In the genomic region with DNA sequence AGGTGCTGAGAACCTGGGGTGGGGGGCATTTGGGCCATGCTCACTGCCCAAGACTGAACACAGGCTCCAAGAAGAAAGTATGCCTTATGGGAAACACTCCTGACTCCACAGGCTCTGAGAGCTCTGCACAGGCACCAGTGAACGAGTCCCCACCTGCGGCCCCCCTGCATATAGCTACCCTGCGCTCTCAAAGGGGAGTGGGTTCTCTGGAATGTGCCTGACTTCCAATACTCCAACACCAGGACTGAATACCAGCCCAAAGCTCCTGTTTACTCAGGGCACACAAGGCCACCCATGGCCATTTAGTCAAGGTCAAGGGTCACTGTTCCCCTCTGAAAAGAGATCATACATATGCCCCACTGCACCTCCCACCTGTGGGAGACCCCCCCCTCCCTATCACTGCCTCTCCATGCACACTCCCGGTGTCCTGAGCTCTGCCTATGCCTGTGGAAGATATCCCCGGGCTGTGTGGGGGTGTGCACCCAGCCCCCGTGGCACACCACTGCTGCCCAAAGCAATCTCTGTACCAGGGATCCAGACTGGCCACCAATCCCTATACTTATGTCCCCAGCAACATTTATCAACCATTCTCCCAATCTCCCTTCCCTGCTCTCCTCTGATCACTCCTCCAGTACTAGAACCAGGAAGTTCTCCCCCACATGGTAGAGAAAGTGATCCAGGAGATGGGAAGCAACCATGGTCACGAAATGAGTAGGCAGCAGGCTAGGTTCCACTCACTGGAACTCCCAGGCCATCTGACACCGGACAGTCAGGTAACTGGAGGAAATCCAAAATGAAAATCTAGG, we compare ENCODE assay signal across 1 cellular context.
TF ChIP-seq lines count a peak whose summit lies in the region.

No MANE protein-coding gene starts in this region.

TF ChIP-seq in HepG2, 621 proteins besides CTCF, POLR2A, EP300 and RAD21 (continued from another document and continues in another):
- no peak for TF ChIP-seq ZNF138 (CRISPR knock-in tag; IDR thresholded peaks at IDR 0.05; ENCODE audit: low read depth)
- no peak for TF ChIP-seq PLRG1 (conservative IDR thresholded peaks at IDR 0.05)
- no peak for TF ChIP-seq SOX13 (IDR thresholded peaks at IDR 0.05)
- TF ChIP-seq SOX13 (CRISPR knock-in tag; conservative IDR thresholded peaks at IDR 0.05 in 1 of 2, IDR thresholded peaks at IDR 0.05 in 1 of 2), result peak in 1 of 2 experiments; percentile 88; a peak in 2 of 4 replicates
- TF ChIP-seq ZNF816 (CRISPR knock-in tag; IDR thresholded peaks at IDR 0.05; ENCODE audit: borderline replicate concordance), result peak; percentile 51; the same call in 1 of the 2 replicates
- peak in 1 of 2 experiments; percentile 69; a peak in 1 of 4 replicates for TF ChIP-seq KLF16 (CRISPR knock-in tag; IDR thresholded peaks at IDR 0.05)
- no peak for TF ChIP-seq ZNF24 (IDR thresholded peaks at IDR 0.05)
- TF ChIP-seq NFE2L1 (CRISPR knock-in tag; IDR thresholded peaks at IDR 0.05; ENCODE audit: borderline replicate concordance), result no peak
- no peak for TF ChIP-seq FOSL1 (CRISPR knock-in tag; IDR thresholded peaks at IDR 0.05; ENCODE audit: borderline replicate concordance)
- TF ChIP-seq EEA1 (CRISPR knock-in tag; IDR thresholded peaks at IDR 0.05; ENCODE audit: borderline replicate concordance), result 0 out of 2 replicates have a peak, but pooled peaks have one; percentile 31
- TF ChIP-seq FOXJ3 (CRISPR knock-in tag; IDR thresholded peaks at IDR 0.05; ENCODE audit: borderline replicate concordance), result peak; percentile 63; the same call in 1 of the 2 replicates
- TF ChIP-seq SMAD3 (CRISPR knock-in tag; IDR thresholded peaks at IDR 0.05), result 0 out of 2 replicates have a peak, but pooled peaks have one; percentile 47
- no peak for TF ChIP-seq ZNF383 (CRISPR knock-in tag; IDR thresholded peaks at IDR 0.05; ENCODE audit: borderline replicate concordance)
- TF ChIP-seq ZNF407 (CRISPR knock-in tag; IDR thresholded peaks at IDR 0.05; ENCODE audit: not compliant biosample characterization), result no peak
- TF ChIP-seq ZBTB14 (CRISPR knock-in tag; IDR thresholded peaks at IDR 0.05), result no peak
- TF ChIP-seq KDM6A (CRISPR knock-in tag; IDR thresholded peaks at IDR 0.05; ENCODE audit: low read depth), result peak; percentile 92
- peak; percentile 89 to 96 for TF ChIP-seq NR2F1 (CRISPR knock-in tag; IDR thresholded peaks at IDR 0.05)
- no peak for TF ChIP-seq ZNF280D (CRISPR knock-in tag; IDR thresholded peaks at IDR 0.05)
- TF ChIP-seq HNF4A (CRISPR knock-in tag; IDR thresholded peaks at IDR 0.05), result peak; percentile 94
- no peak for TF ChIP-seq HNRNPH1 (optimal IDR thresholded peaks at IDR 0.05; ENCODE audit: low read depth, low read length)
- no peak for TF ChIP-seq ZNF703 (CRISPR knock-in tag; IDR thresholded peaks at IDR 0.05; ENCODE audit: borderline replicate concordance)
- no peak for TF ChIP-seq HIVEP1 (CRISPR knock-in tag; IDR thresholded peaks at IDR 0.05)
- no peak for TF ChIP-seq ZBTB49 (CRISPR knock-in tag; IDR thresholded peaks at IDR 0.05; ENCODE audit: borderline replicate concordance)
- TF ChIP-seq JUNB (CRISPR knock-in tag; IDR thresholded peaks at IDR 0.05; ENCODE audit: borderline replicate concordance), result no peak
- TF ChIP-seq KDM3A (CRISPR knock-in tag; IDR thresholded peaks at IDR 0.05; ENCODE audit: low read depth), result peak; percentile 28; the same call in 1 of the 2 replicates
- no peak for TF ChIP-seq ZFP90 (CRISPR knock-in tag; IDR thresholded peaks at IDR 0.05; ENCODE audit: borderline replicate concordance)
- TF ChIP-seq ZNF788 (CRISPR knock-in tag; IDR thresholded peaks at IDR 0.05; ENCODE audit: borderline replicate concordance), result no peak; the same call in 1 of the 2 replicates
- TF ChIP-seq TBX3 (IDR thresholded peaks at IDR 0.05; ENCODE audit: borderline replicate concordance), result peak; percentile 22; the same call in 1 of the 2 replicates
- TF ChIP-seq PATZ1 (CRISPR knock-in tag; IDR thresholded peaks at IDR 0.05), result peak; percentile 100
- TF ChIP-seq, protein P1, sequence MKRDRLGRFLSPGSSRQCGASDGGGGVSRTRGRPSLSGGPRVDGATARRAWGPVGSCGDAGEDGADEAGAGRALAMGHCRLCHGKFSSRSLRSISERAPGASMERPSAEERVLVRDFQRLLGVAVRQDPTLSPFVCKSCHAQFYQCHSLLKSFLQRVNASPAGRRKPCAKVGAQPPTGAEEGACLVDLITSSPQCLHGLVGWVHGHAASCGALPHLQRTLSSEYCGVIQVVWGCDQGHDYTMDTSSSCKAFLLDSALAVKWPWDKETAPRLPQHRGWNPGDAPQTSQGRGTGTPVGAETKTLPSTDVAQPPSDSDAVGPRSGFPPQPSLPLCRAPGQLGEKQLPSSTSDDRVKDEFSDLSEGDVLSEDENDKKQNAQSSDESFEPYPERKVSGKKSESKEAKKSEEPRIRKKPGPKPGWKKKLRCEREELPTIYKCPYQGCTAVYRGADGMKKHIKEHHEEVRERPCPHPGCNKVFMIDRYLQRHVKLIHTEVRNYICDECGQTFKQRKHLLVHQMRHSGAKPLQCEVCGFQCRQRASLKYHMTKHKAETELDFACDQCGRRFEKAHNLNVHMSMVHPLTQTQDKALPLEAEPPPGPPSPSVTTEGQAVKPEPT (CRISPR knock-in tag; IDR thresholded peaks at IDR 0.05; ENCODE audit: low read depth), result 0 out of 2 replicates have a peak, but pooled peaks have one; percentile 0
- no peak for TF ChIP-seq IRX3 (CRISPR knock-in tag; IDR thresholded peaks at IDR 0.05; ENCODE audit: borderline replicate concordance, low read depth)
- TF ChIP-seq, protein P2, sequence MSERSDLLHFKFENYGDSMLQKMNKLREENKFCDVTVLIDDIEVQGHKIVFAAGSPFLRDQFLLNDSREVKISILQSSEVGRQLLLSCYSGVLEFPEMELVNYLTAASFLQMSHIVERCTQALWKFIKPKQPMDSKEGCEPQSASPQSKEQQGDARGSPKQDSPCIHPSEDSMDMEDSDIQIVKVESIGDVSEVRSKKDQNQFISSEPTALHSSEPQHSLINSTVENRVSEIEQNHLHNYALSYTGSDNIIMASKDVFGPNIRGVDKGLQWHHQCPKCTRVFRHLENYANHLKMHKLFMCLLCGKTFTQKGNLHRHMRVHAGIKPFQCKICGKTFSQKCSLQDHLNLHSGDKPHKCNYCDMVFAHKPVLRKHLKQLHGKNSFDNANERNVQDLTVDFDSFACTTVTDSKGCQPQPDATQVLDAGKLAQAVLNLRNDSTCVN (CRISPR knock-in tag; IDR thresholded peaks at IDR 0.05; ENCODE audit: borderline replicate concordance), result peak; percentile 65; the same call in 1 of the 2 replicates
